Comparison of ENCODE assay signal across 18 cellular contexts in the genomic region with DNA sequence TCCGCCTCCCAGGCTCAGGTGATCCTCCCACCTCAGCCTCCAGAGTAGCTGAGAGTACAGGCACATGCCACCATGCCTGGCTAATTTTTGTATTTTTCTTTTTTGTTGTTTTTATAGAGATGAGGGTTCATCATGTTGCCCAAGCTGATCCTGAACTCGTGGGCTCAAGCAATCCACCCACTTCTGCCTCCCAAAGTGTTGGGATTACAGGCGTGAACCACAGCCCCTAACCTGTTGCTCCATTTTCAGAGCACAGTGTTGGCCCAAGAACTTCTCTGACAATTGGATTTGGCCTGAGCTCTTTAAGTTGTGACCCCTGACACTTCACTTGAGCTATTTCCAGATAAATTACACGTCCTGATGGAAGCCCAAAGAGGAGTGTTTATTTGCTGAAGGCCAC.
"Had no signal": no experiment of that assay in that cellular context is flagged by ENCODE, and none has a peak within 500 bp of the region (broad histone marks: within the 10 kb centered on the region; RNA-seq: fewer than 3 reads in every experiment).

No MANE protein-coding gene starts in this region.

- H3K4me3 ChIP-seq: gastrocnemius medialis, left lung, lower lobe of right lung, ovary, right lobe of liver, upper lobe of left lung, vagina had no signal

- H3K9me3 ChIP-seq: gastrocnemius medialis, left lung, lower lobe of right lung, ovary, right lobe of liver, upper lobe of left lung, vagina had no signal

- H3K27ac ChIP-seq: gastrocnemius medialis, left lung, lower lobe of right lung, ovary, right lobe of liver, upper lobe of left lung, vagina, VCaP had no signal

- H3K9me3 Mint-ChIP-seq: activated CD4-positive, alpha-beta memory T cell treated with anti-CD3 and anti-CD28 coated beads, Interleukin-2, amount 10 ng/mL, durations not matched to agents 7 days and 5 days; activated CD4-positive, alpha-beta T cell treated with anti-CD3 and anti-CD28 coated beads, Interleukin-2, amount 10 ng/mL, durations not matched to agents 7 days and 5 days; activated T-cell treated with anti-CD3 and anti-CD28 coated beads, Interleukin-2, amount 50 U/mL, for 24 hours; central memory CD8-positive, alpha-beta T cell; dendritic cell treated with granulocyte-macrophage colony-stimulating factor and Interleukin-4, amounts not matched to agents 40 ng/mL and 50 ng/mL, for 4 days; natural killer cell; stimulated activated effector memory CD8-positive, alpha-beta T cell treated with anti-CD3 and anti-CD28 coated beads, Interleukin-12 subunit alpha, Interleukin-12 subunit beta, amount 100 ng/mL, for 72 hours; stimulated activated naive CD8-positive, alpha-beta T cell treated with anti-CD3 and anti-CD28 coated beads, Interleukin-15, Interleukin-2, amounts not matched to agents 100 ng/mL and 50 ng/mL, for 24 hours had no signal

- H3K27me3 ChIP-seq: gastrocnemius medialis, left lung, ovary, right lobe of liver, upper lobe of left lung, vagina had no signal

- H3K4me3 Mint-ChIP-seq: activated CD4-positive, alpha-beta memory T cell treated with anti-CD3 and anti-CD28 coated beads, Interleukin-2, amount 10 ng/mL, durations not matched to agents 7 days and 5 days; activated CD4-positive, alpha-beta T cell treated with anti-CD3 and anti-CD28 coated beads, Interleukin-2, amount 10 ng/mL, durations not matched to agents 7 days and 5 days; activated naive CD8-positive, alpha-beta T cell; activated T-cell treated with anti-CD3 and anti-CD28 coated beads, Interleukin-2, amount 50 U/mL, for 24 hours; central memory CD8-positive, alpha-beta T cell; dendritic cell treated with granulocyte-macrophage colony-stimulating factor and Interleukin-4, amounts not matched to agents 40 ng/mL and 50 ng/mL, for 4 days; natural killer cell; stimulated activated effector memory CD8-positive, alpha-beta T cell treated with anti-CD3 and anti-CD28 coated beads, Interleukin-12 subunit alpha, Interleukin-12 subunit beta, amount 100 ng/mL, for 72 hours; stimulated activated naive CD8-positive, alpha-beta T cell treated with anti-CD3 and anti-CD28 coated beads, Interleukin-15, Interleukin-2, amounts not matched to agents 100 ng/mL and 50 ng/mL, for 24 hours had no signal

- H3K27ac Mint-ChIP-seq: activated CD4-positive, alpha-beta T cell treated with anti-CD3 and anti-CD28 coated beads, Interleukin-2, amount 10 ng/mL, durations not matched to agents 7 days and 5 days; activated naive CD8-positive, alpha-beta T cell; dendritic cell treated with granulocyte-macrophage colony-stimulating factor and Interleukin-4, amounts not matched to agents 40 ng/mL and 50 ng/mL, for 4 days; natural killer cell; progenitor cell of endocrine pancreas; stimulated activated effector memory CD8-positive, alpha-beta T cell treated with anti-CD3 and anti-CD28 coated beads, Interleukin-12 subunit alpha, Interleukin-12 subunit beta, amount 100 ng/mL, for 72 hours; stimulated activated naive CD8-positive, alpha-beta T cell treated with anti-CD3 and anti-CD28 coated beads, Interleukin-15, Interleukin-2, amounts not matched to agents 100 ng/mL and 50 ng/mL, for 24 hours had no signal

- H3K4me1 ChIP-seq: gastrocnemius medialis, lower lobe of right lung, right lobe of liver, vagina had no signal

- H3K36me3 Mint-ChIP-seq: activated naive CD8-positive, alpha-beta T cell; natural killer cell; stimulated activated effector memory CD8-positive, alpha-beta T cell treated with anti-CD3 and anti-CD28 coated beads, Interleukin-12 subunit alpha, Interleukin-12 subunit beta, amount 100 ng/mL, for 72 hours had no signal

- H3K4me1 Mint-ChIP-seq: central memory CD8-positive, alpha-beta T cell; natural killer cell had no signal

- H3K36me3 ChIP-seq: gastrocnemius medialis, left lung, lower lobe of right lung, ovary, right lobe of liver, upper lobe of left lung, vagina had no signal

- H3K27me3 Mint-ChIP-seq: activated CD4-positive, alpha-beta T cell treated with anti-CD3 and anti-CD28 coated beads, Interleukin-2, amount 10 ng/mL, durations not matched to agents 7 days and 5 days had no signal
